Comparison of ENCODE assay signal across 16 cellular contexts in the genomic region with DNA sequence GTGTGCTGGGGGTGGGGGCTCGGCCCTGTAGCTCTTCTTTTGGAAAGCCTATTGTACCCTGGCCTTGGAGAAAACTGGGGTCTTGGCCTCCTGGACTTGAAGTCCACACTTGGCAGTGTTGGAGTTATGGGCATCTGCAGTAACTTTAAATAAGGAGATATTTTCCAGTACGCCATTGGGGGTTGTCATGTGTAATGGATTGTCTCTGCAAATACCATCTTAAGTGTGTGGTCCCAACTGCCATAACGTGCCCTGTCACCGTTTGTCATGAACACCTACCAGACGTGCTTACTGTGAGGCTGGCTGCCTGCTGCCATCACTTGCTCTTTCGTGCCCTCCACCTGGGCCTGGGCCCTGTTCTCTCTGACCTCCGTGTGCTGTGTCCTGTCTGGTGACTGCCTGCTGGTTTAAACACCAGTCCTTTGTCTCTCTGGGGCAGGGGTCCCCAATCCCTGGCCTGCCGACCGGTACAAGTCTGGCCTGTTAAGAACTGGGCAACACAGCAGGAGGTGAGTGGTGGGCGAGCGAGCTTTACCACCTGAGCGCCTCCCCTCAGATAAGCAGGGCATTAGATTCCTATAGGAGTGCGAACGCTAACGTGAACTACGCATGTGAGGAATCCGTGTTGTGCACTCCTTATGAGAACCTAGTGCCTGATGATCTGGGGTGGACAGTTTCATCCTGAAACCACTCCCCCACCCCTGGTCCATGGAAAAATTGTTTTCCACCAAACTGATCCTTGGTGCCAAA. TPM values are rescaled to one million over a fixed set of nuclear protein-coding genes. Genes with fewer than 3 reads are reported as not detected.
DNase-seq lines count a peak whose midpoint lies in the region; ATAC-seq and TF ChIP-seq lines count a peak whose summit lies in the region.
"Had no signal": no experiment of that assay in that cellular context is flagged by ENCODE, and none has a peak within 500 bp of the region (broad histone marks: within the 10 kb centered on the region; RNA-seq: fewer than 3 reads in every experiment).

No MANE protein-coding gene starts in this region.

- peak; percentile 41 for DNase-seq in NCI-H82 (lab: John Stamatoyannopoulos, UW)
- DNase-seq in NCI-H82 treated with DMSO at 0.1 percent for 48 hours (lab: John Stamatoyannopoulos, UW; ENCODE audit: unreplicated experiment): no peak
- DNase-seq in right lobe of liver: no peak
- no peak for DNase-seq in NCI-H1930 (lab: John Stamatoyannopoulos, UW)
- DNase-seq in NCI-H345 treated with DMSO at 0.1 percent for 48 hours (lab: John Stamatoyannopoulos, UW; ENCODE audit: unreplicated experiment): no peak
- DNase-seq: activated T-cell treated with anti-CD3 and anti-CD28 coated beads, Interleukin-2, amount 50 U/mL, for 4 hours; amygdala; gastrocnemius medialis; natural killer cell; NCI-H1105; NK-92 treated with Interleukin-12 subunit alpha and Interleukin-12 subunit beta, amount 100 ng/mL, for 24 hours had no signal

- H3K27me3 ChIP-seq in right lobe of liver: no peaks in the 10 kb centered on the region
- H3K27me3 ChIP-seq: gastrocnemius medialis had no signal

- WGBS in right lobe of liver (ENCODE audit: insufficient coverage, low coverage, low lambda C conversion rate, missing lambda C conversion rate): 82% methylated on average over 6 of the region's 17 CpGs

- H3K36me3 ChIP-seq in KOPT-K1 (ENCODE audit: insufficient read depth, low read length): peaks cover 60% of the 10 kb centered on the region
- no peaks in the 10 kb centered on the region for H3K36me3 ChIP-seq in right lobe of liver

- TF ChIP-seq POLR2A in right lobe of liver (IDR thresholded peaks at IDR 0.05): no peak

- intact Hi-C loops in right lobe of liver (cut with DNase I): no loop called here

- H3K9me3 ChIP-seq in KOPT-K1 (ENCODE audit: insufficient read depth, low read length, poor library complexity, severe bottlenecking): no peaks in the 10 kb centered on the region
- no peaks in the 10 kb centered on the region for H3K9me3 ChIP-seq in right lobe of liver
- H3K9me3 ChIP-seq: gastrocnemius medialis, thoracic aorta had no signal

- TF ChIP-seq CTCF in right lobe of liver (IDR thresholded peaks at IDR 0.05): no peak

- H3K27ac ChIP-seq in KOPT-K1 (ENCODE audit: low read depth, low read length, poor library complexity, severe bottlenecking): peak overlapping the region; percentile 46
- H3K27ac ChIP-seq in right lobe of liver: peak overlapping the region in 2 of 3 donors; percentile 39 to 58
- H3K27ac ChIP-seq: gastrocnemius medialis, thoracic aorta had no signal

- H3K4me1 ChIP-seq in right lobe of liver: peaks cover 0 to 52% (median 26%) of the 10 kb centered on the region in 4 donors

- H3K4me3 ChIP-seq in right lobe of liver: no peak overlapping the region
- H3K4me3 ChIP-seq: gastrocnemius medialis, lung, thoracic aorta had no signal

- no peak for ATAC-seq in right lobe of liver
- ATAC-seq: gastrocnemius medialis, HCT116, natural killer cell had no signal

RNA-seq across cellular contexts. Expression of a gene that starts 3.6 kb away (rescaled TPM):
- 10 to 100 TPM; 11.4 to 39.0 (median 28.7) TPM for total RNA-seq in right lobe of liver

RNA-seq across cellular contexts. Expression of a gene that starts 11.0 kb away (rescaled TPM):
- total RNA-seq in right lobe of liver: 10 to 100 TPM; 26.9 to 54.6 (median 29.1) TPM

RNA-seq across cellular contexts. Expression of a gene that starts 12.1 kb away (rescaled TPM):
- 100 to 1,000 TPM in 2 of 6 experiments, 10 to 100 TPM in 4; 39.5 to 224 (median 52.2) TPM for total RNA-seq in right lobe of liver

RNA-seq across cellular contexts. Expression of a gene that starts 22.8 kb away (rescaled TPM):
- total RNA-seq in right lobe of liver: not detected
- total RNA-seq: activated T-cell treated with anti-CD3 and anti-CD28 coated beads, Interleukin-2, amount 50 U/mL, for 4 hours; T-helper 1 cell treated with Interleukin-12 subunit alpha and Interleukin-12 subunit beta and Interleukin-4 antibody, amounts not matched to agents 30 ng/mL and 1 ng/mL, for 36 hours; thoracic aorta had no signal

RNA-seq across cellular contexts. Expression of a gene that starts 48.0 kb away (rescaled TPM):
- 10 to 100 TPM; 11.4 to 27.2 (median 16.1) TPM for total RNA-seq in right lobe of liver
